ENCODE assay signal across 8 cellular contexts in genomic region chr13:78426183-78426582, GRCh38.
"Had no signal": no experiment of that assay in that cellular context is flagged by ENCODE, and none has a peak within 500 bp of the region (broad histone marks: within the 10 kb centered on the region; RNA-seq: fewer than 3 reads in every experiment).

No MANE protein-coding gene starts in this region.

- H3K27ac Mint-ChIP-seq: IgD-negative memory B cell had no signal

- H3K36me3 Mint-ChIP-seq: IgD-negative memory B cell had no signal

- H3K4me1 Mint-ChIP-seq: IgD-negative memory B cell had no signal

- H3K4me3 Mint-ChIP-seq: IgD-negative memory B cell had no signal

- H3K9me3 Mint-ChIP-seq: IgD-negative memory B cell had no signal

- H3K27me3 Mint-ChIP-seq: IgD-negative memory B cell had no signal

- H3K9ac ChIP-seq: KMS-11 had no signal

- H3K4me2 ChIP-seq: KMS-11 had no signal

- ATAC-seq: K562 had no signal

- FAIRE-seq: HTR-8/SVneo, K562 had no signal

- H3K27ac ChIP-seq: HL-60, KMS-11 had no signal

- DNase-seq: IMR-90, KBM-7, KG1 had no signal

- H3K4me3 ChIP-seq: K562 had no signal
